In genomic region chr12:71452006-71452405, GRCh38 we compare ENCODE assay signal across 8 cellular contexts. TPM values are rescaled to one million over a fixed set of nuclear protein-coding genes. Genes with fewer than 3 reads are reported as not detected.
"Had no signal": no experiment of that assay in that cellular context is flagged by ENCODE, and none has a peak within 500 bp of the region (broad histone marks: within the 10 kb centered on the region; RNA-seq: fewer than 3 reads in every experiment).

No MANE protein-coding gene starts in this region.

- H3K27ac ChIP-seq: HL-60 had no signal

- H3K9me3 Mint-ChIP-seq: GM23338, H9, HFFc6 had no signal

- DNase-seq: H9, HCEC 1CT, HFFc6, IMR-90 had no signal

- H3K4me3 ChIP-seq: GM23338, K562 had no signal

- H3K4me3 Mint-ChIP-seq: GM23338, H9, HFFc6 had no signal

- ATAC-seq: K562 had no signal

- H3K27ac Mint-ChIP-seq: GM23338, H9, HFFc6 had no signal

RNA-seq across cellular contexts. Expression of gene LGR5, which starts 12.4 kb away (rescaled TPM):
- total RNA-seq: HFFc6, HT1080, IMR-90, K562 had no signal
